ENCODE assay signal across 8 cellular contexts in genomic region chr22:22955866-22956535, GRCh38.
A peak's percentile ranks its signal among the peaks of the same experiment; 100 is the strongest.
DNase-seq lines count a peak whose midpoint lies in the region; ATAC-seq, FAIRE-seq and TF ChIP-seq lines count a peak whose summit lies in the region.

No MANE protein-coding gene starts in this region.

- no peaks in the 10 kb centered on the region for H3K36me3 ChIP-seq in endodermal cell (ENCODE audit: control insufficient read depth, insufficient read depth, low read length)

- H3K4me1 Mint-ChIP-seq in activated CD8-positive, alpha-beta T cell treated with anti-CD3 and anti-CD28 coated beads for 36 hours (ENCODE audit: low read depth) = no peaks in the 10 kb centered on the region
- H3K4me1 Mint-ChIP-seq in endodermal cell = peaks cover 9% of the 10 kb centered on the region

- POLR2A ChIA-PET in activated CD8-positive, alpha-beta T cell treated with anti-CD3 and anti-CD28 coated beads for 36 hours (lab: Charles Lee) = no interaction called here

- CTCF ChIA-PET in activated CD8-positive, alpha-beta T cell treated with anti-CD3 and anti-CD28 coated beads for 36 hours (lab: Charles Lee) = interaction anchor here (0.6 to 9.1 kb wide), 50 partner anchors 11 to 427 kb away, joined by 3 to 274 read pairs (median 6); partner anchors contain the start of genes RAB36 and RSPH14

- no peak overlapping the region for H3K4me3 Mint-ChIP-seq in activated CD8-positive, alpha-beta T cell treated with anti-CD3 and anti-CD28 coated beads for 36 hours
- H3K4me3 Mint-ChIP-seq in endodermal cell = no peak overlapping the region

- WGBS in endodermal cell (ENCODE audit: insufficient coverage in 1 of 2, insufficient read length in 1 of 2), 2 experiments = 27 to 100% methylated on average over 1 to 8 of the region's 8 CpGs

- H3K4me1 ChIP-seq in endodermal cell (ENCODE audit: control insufficient read depth, insufficient read depth, low read length) = no peaks in the 10 kb centered on the region

- peaks cover 21% of the 10 kb centered on the region for H3K27me3 Mint-ChIP-seq in activated CD8-positive, alpha-beta T cell treated with anti-CD3 and anti-CD28 coated beads for 36 hours
- H3K27me3 Mint-ChIP-seq in endodermal cell (ENCODE audit: insufficient read depth) = peaks cover 41% of the 10 kb centered on the region

- H3K9ac ChIP-seq in endodermal cell (ENCODE audit: extremely low read depth, low read length, poor library complexity, severe bottlenecking) = no peak overlapping the region

- no peaks in the 10 kb centered on the region for H3K36me3 Mint-ChIP-seq in activated CD8-positive, alpha-beta T cell treated with anti-CD3 and anti-CD28 coated beads for 36 hours (ENCODE audit: low read depth)
- no peaks in the 10 kb centered on the region for H3K36me3 Mint-ChIP-seq in endodermal cell (ENCODE audit: low read depth)

- FAIRE-seq in GM19239 (lab: Jason Lieb, UNC) = peak; percentile 93

- H3K9me3 Mint-ChIP-seq in activated CD8-positive, alpha-beta T cell treated with anti-CD3 and anti-CD28 coated beads for 36 hours = no peaks in the 10 kb centered on the region
- H3K9me3 Mint-ChIP-seq in endodermal cell = no peaks in the 10 kb centered on the region

- DNase-seq in AG08395 (ENCODE audit: low spot score) = peak; percentile 77
- DNase-seq in GM19239 (ENCODE audit: insufficient read length, low spot score) = no peak
- peak; percentile 23 for DNase-seq in NCI-H748 treated with DMSO at 0.1 percent for 48 hours (lab: John Stamatoyannopoulos, UW)
- DNase-seq in activated CD8-positive, alpha-beta T cell treated with anti-CD3 and anti-CD28 coated beads for 36 hours = peak; percentile 76
- DNase-seq in endodermal cell = peak; percentile 86
- DNase-seq in midbrain (lab: John Stamatoyannopoulos, UW) = peak; percentile 66
- peak; percentile 35 to 53 for DNase-seq in stimulated activated CD8-positive, alpha-beta memory T cell treated with anti-CD3 and anti-CD28 coated beads, Interleukin-7, amount 100 ng/mL, for 4 hours (ENCODE audit: low read depth in 2 of 2)

- no peak overlapping the region for H3K4me3 ChIP-seq in endodermal cell (ENCODE audit: low read length)

- H3K9me3 ChIP-seq in endodermal cell (ENCODE audit: control insufficient read depth, low read length) = peaks cover under 1% of the 10 kb centered on the region

- no peak overlapping the region for H3K27ac Mint-ChIP-seq in activated CD8-positive, alpha-beta T cell treated with anti-CD3 and anti-CD28 coated beads for 36 hours
- no peak overlapping the region for H3K27ac Mint-ChIP-seq in endodermal cell

- ATAC-seq in activated CD8-positive, alpha-beta T cell treated with anti-CD3 and anti-CD28 coated beads for 36 hours = peak; percentile 85
- no peak for ATAC-seq in GM18511 (IDR thresholded peaks at IDR 0.05; ENCODE audit: unreplicated experiment)

- H3K27ac ChIP-seq in endodermal cell (ENCODE audit: low read depth, low read length) = no peak overlapping the region

- intact Hi-C loops in activated CD8-positive, alpha-beta T cell treated with anti-CD3 and anti-CD28 coated beads for 36 hours (cut with micrococcal nuclease) = loop anchor here (5.0 to 10.0 kb wide), 4 partner anchors 104 to 491 kb away; no protein-coding TSS in a partner anchor

- H3K27me3 ChIP-seq in endodermal cell (ENCODE audit: control insufficient read depth, insufficient read depth, low read length, poor library complexity, severe bottlenecking) = peaks cover 23% of the 10 kb centered on the region

- TF ChIP-seq CTCF in activated CD8-positive, alpha-beta T cell treated with anti-CD3 and anti-CD28 coated beads for 36 hours (IDR thresholded peaks at IDR 0.05) = peak; percentile 79
- TF ChIP-seq CTCF in endodermal cell (conservative IDR thresholded peaks at IDR 0.05) = peak; percentile 87
